In genomic region chr16:69941251-69942098, GRCh38 we compare ENCODE assay signal across 1 cellular context.
TF ChIP-seq lines count a peak whose summit lies in the region.

No MANE protein-coding gene starts in this region.

TF ChIP-seq in liver, 16 proteins besides CTCF, POLR2A, EP300 and RAD21 (continued from another document):
- TF ChIP-seq REST (IDR thresholded peaks at IDR 0.05) (peak; percentile 51), RXRA (IDR thresholded peaks at IDR 0.05) (peak; percentile 69 to 78), FOXA2 (IDR thresholded peaks at IDR 0.05) (peak; percentile 91), MAX (IDR thresholded peaks at IDR 0.05) (no peak), EGR1 (IDR thresholded peaks at IDR 0.05; ENCODE audit: low read depth in 2 of 2) (peak in 1 of 2 donors; percentile 14), FOXA1 (IDR thresholded peaks at IDR 0.05) (peak; percentile 79), SP1 (IDR thresholded peaks at IDR 0.05) (peak; percentile 80), HNF4A (conservative IDR thresholded peaks at IDR 0.05) (peak; percentile 49 to 65)
